ENCODE assay signal across 8 cellular contexts in the genomic region with DNA sequence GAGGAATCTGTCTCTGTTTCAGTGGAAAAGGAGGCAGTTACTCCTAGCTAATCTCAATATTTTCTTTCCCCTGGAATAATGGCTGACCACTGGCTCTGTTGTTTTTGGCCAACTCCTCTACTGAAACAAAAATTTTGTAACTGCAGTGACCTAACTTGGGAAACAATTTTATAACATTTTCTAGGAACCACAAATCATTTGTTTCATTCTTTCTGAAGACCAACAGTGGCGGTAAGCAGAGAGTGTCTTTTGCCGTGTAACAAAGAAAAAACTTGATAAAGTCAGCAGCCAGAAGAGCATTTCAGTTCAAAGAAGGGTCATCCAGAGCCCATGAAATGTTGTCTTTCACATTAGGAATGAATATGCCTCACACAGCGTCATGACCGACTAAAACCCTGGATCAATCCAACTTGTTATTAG. TPM values are rescaled to one million over a fixed set of nuclear protein-coding genes. Genes with fewer than 3 reads are reported as not detected.
DNase-seq lines count a peak whose midpoint lies in the region; TF ChIP-seq lines count a peak whose summit lies in the region.

No MANE protein-coding gene starts in this region.

- no peaks in the 10 kb centered on the region for H3K36me3 ChIP-seq in SJSA1
- H3K36me3 ChIP-seq in muscle layer of duodenum (ENCODE audit: control insufficient read depth in 1 of 2, insufficient read depth in 2 of 2, low read length in 2 of 2) = peaks cover 0 to 4% of the 10 kb centered on the region in 2 donors
- H3K36me3 ChIP-seq in urinary bladder (ENCODE audit: insufficient read depth) = no peaks in the 10 kb centered on the region

- H3K9me3 ChIP-seq in SJSA1 (replicated peaks) (no peaks in the 10 kb centered on the region), muscle layer of duodenum (ENCODE audit: control insufficient read depth in 1 of 2, low read length in 2 of 2) (no peaks in the 10 kb centered on the region)

- WGBS in urinary bladder = 27% methylated on average over 4 of the region's 4 CpGs
- WGBS in lower leg skin, 2 donors = 50% methylated on average over 4 of the region's 4 CpGs

- H3K4me3 ChIP-seq in SJSA1 (no peak overlapping the region), muscle layer of duodenum (ENCODE audit: low read depth in 1 of 2, low read length in 2 of 2) (no peak overlapping the region), urinary bladder (ENCODE audit: low read depth, low read length) (no peak overlapping the region), lower leg skin (ENCODE audit: low read depth, poor library complexity, severe bottlenecking) (no peak overlapping the region)

- H3K4me1 ChIP-seq in SJSA1 (replicated peaks) (peaks cover 28% of the 10 kb centered on the region), muscle layer of duodenum (ENCODE audit: control insufficient read depth in 1 of 2, insufficient read depth in 2 of 2, low read length in 2 of 2) (peaks cover 5 to 36% of the 10 kb centered on the region in 2 donors), urinary bladder (ENCODE audit: insufficient read depth) (no peaks in the 10 kb centered on the region)

- TF ChIP-seq CTCF in lower leg skin (IDR thresholded peaks at IDR 0.05) = no peak

- TF ChIP-seq POLR2A in lower leg skin (IDR thresholded peaks at IDR 0.05) = no peak

- peak overlapping the region; percentile 87 for H3K27ac ChIP-seq in SJSA1
- H3K27ac ChIP-seq in muscle layer of duodenum (ENCODE audit: low read length) = peak overlapping the region; percentile 29
- peak overlapping the region; percentile 48 for H3K27ac ChIP-seq in urinary bladder (ENCODE audit: low read depth)

- H3K27me3 ChIP-seq in SJSA1 (replicated peaks) = no peaks in the 10 kb centered on the region
- H3K27me3 ChIP-seq in muscle layer of duodenum (ENCODE audit: low read depth, low read length) = no peaks in the 10 kb centered on the region

- DNase-seq in SJSA1 (ENCODE audit: low read depth in 1 of 2, low spot score in 2 of 2) (peak in 1 of 2 experiments; percentile 89), fibroblast of gingiva (ENCODE audit: low read depth) (peak; percentile 84), lower leg skin (ENCODE audit: low spot score in 2 of 2) (no peak), NCI-H82 (lab: John Stamatoyannopoulos, UW) (no peak), NOMO-1 treated with DMSO at 0.1 percent for 48 hours (lab: John Stamatoyannopoulos, UW; ENCODE audit: unreplicated experiment) (no peak)
- no peak for DNase-seq in activated naive CD4-positive, alpha-beta T cell treated with Interleukin-2 at 50 U/mL for 16 hours

- intact Hi-C loops in lower leg skin (cut with DNase I; ENCODE audit: low total_unique reads) = no loop called here

RNA-seq across cellular contexts. Expression of a gene that starts 11.8 kb away (rescaled TPM):
- 8.0 and 9.4 TPM in 2 replicates for total RNA-seq in SJSA1 (2014; rRNA removed; shearing (Covaris generic))
- total RNA-seq in urinary bladder = 3.3 TPM
- 2.0 TPM for polyA plus RNA-seq in urinary bladder
- 1 to 10 TPM in 3 of 4 donors, under 1 TPM in 1; 0.61 to 2.6 (median 1.7) TPM for total RNA-seq in lower leg skin

RNA-seq across cellular contexts. Expression of a gene that starts 26.9 kb away (rescaled TPM):
- 480 and 557 TPM in 2 replicates for total RNA-seq in SJSA1 (2014; rRNA removed; shearing (Covaris generic))
- total RNA-seq in urinary bladder (589 TPM), lower leg skin (100 to 1,000 TPM; 237 to 335 (median 290) TPM)
- polyA plus RNA-seq in urinary bladder = 2,115 TPM

Comparison
In these comparisons a context has a peak if more than half of its experiments do, and no peak if none do; other contexts are left out.
1. H3K27ac ChIP-seq: peak in every context shown above with its lines; median percentile 87 in SJSA1; 48 in urinary bladder; 29 in muscle layer of duodenum.